Comparison of ENCODE assay signal across 16 cellular contexts in genomic region chr10:104316321-104317099, GRCh38. TPM values are rescaled to one million over a fixed set of nuclear protein-coding genes. Genes with fewer than 3 reads are reported as not detected.
DNase-seq lines count a peak whose midpoint lies in the region; ATAC-seq and TF ChIP-seq lines count a peak whose summit lies in the region.
"Had no signal": no experiment of that assay in that cellular context is flagged by ENCODE, and none has a peak within 500 bp of the region (broad histone marks: within the 10 kb centered on the region; RNA-seq: fewer than 3 reads in every experiment).

No MANE protein-coding gene starts in this region.

- peaks cover 0 to 44% (median 14%) of the 10 kb centered on the region in 3 experiments for H3K36me3 ChIP-seq in naive thymus-derived CD4-positive, alpha-beta T cell (ENCODE audit: control insufficient read depth in 2 of 3, insufficient read depth in 3 of 3, low read length in 3 of 3)
- peaks cover 19 to 48% (median 41%) of the 10 kb centered on the region in 4 donors for H3K36me3 ChIP-seq in upper lobe of left lung

- intact Hi-C loops in right cardiac atrium (cut with DNase I) (no loop called here), left cardiac atrium (cut with DNase I) (no loop called here)
- intact Hi-C loops in naive thymus-derived CD4-positive, alpha-beta T cell (cut with micrococcal nuclease): no loop called here

- H3K9me3 Mint-ChIP-seq in chondrocyte (ENCODE audit: low read depth): no peaks in the 10 kb centered on the region
- H3K9me3 Mint-ChIP-seq in naive thymus-derived CD4-positive, alpha-beta T cell: peaks cover 0 to 1% (median 0%) of the 10 kb centered on the region in 11 donors

- H3K9me3 ChIP-seq in right cardiac atrium (ENCODE audit: control insufficient read depth, low read length) (no peaks in the 10 kb centered on the region), upper lobe of left lung (no peaks in the 10 kb centered on the region)
- no peaks in the 10 kb centered on the region for H3K9me3 ChIP-seq in naive thymus-derived CD4-positive, alpha-beta T cell (ENCODE audit: control insufficient read depth in 2 of 3, low read length in 3 of 3)
- H3K9me3 ChIP-seq: Caco-2, thoracic aorta had no signal

- no peak for ATAC-seq in right cardiac atrium
- ATAC-seq in left cardiac atrium: no peak
- no peak for ATAC-seq in naive thymus-derived CD4-positive, alpha-beta T cell
- ATAC-seq in upper lobe of left lung (ENCODE audit: low FRiP score in 2 of 2): no peak

- H3K4me1 ChIP-seq in right cardiac atrium (ENCODE audit: control insufficient read depth, insufficient read depth, low read length) (peaks cover 43% of the 10 kb centered on the region), upper lobe of left lung (peaks cover 52 to 83% (median 63%) of the 10 kb centered on the region in 4 donors)
- H3K4me1 ChIP-seq in naive thymus-derived CD4-positive, alpha-beta T cell (ENCODE audit: control insufficient read depth in 2 of 2, insufficient read depth in 2 of 2, low read length in 2 of 2): peaks cover 9 to 39% of the 10 kb centered on the region in 2 donors
- H3K4me1 ChIP-seq: Caco-2, parathyroid adenoma had no signal

- peak overlapping the region; percentile 59 for H3K27ac Mint-ChIP-seq in chondrocyte (ENCODE audit: unreplicated experiment)
- peak overlapping the region in 5 of 9 donors; percentile 12 to 34 (median 30) for H3K27ac Mint-ChIP-seq in naive thymus-derived CD4-positive, alpha-beta T cell

- H3K27me3 Mint-ChIP-seq in chondrocyte (ENCODE audit: low read depth): no peaks in the 10 kb centered on the region
- no peaks in the 10 kb centered on the region for H3K27me3 Mint-ChIP-seq in naive thymus-derived CD4-positive, alpha-beta T cell

- DNase-seq in right cardiac atrium: no peak
- no peak for DNase-seq in left cardiac atrium
- no peak for DNase-seq in chondrocyte (ENCODE audit: low spot score)
- DNase-seq in naive thymus-derived CD4-positive, alpha-beta T cell: no peak
- no peak for DNase-seq in upper lobe of left lung
- DNase-seq in RKO (ENCODE audit: low spot score): no peak
- DNase-seq in stimulated activated naive CD4-positive, alpha-beta T cell treated with Interleukin-2 at 50 U/mL for 16 hours (lab: John Stamatoyannopoulos, UW): no peak
- DNase-seq in SKM-1 treated with dmso at 0.1 percent for 144 hours (lab: John Stamatoyannopoulos, UW; ENCODE audit: unreplicated experiment): no peak
- DNase-seq: activated naive CD4-positive, alpha-beta T cell treated with Interleukin-2 at 50 U/mL for 16 hours; Caco-2; GDM1; NCI-H1105 treated with DMSO at 0.1 percent for 48 hours; NCI-H2227 treated with DMSO at 0.1 percent for 48 hours had no signal

- TF ChIP-seq EP300 in upper lobe of left lung (IDR thresholded peaks at IDR 0.05): no peak

- peaks cover 50% of the 10 kb centered on the region for H3K4me1 Mint-ChIP-seq in chondrocyte (ENCODE audit: low read depth)
- H3K4me1 Mint-ChIP-seq in naive thymus-derived CD4-positive, alpha-beta T cell: peaks cover 43 to 65% (median 56%) of the 10 kb centered on the region in 7 donors

- POLR2A ChIA-PET in naive thymus-derived CD4-positive, alpha-beta T cell (lab: Charles Lee): interaction anchor here (1.1 kb wide), 1 partner anchor 11 kb away, joined by 3 read pairs; no protein-coding TSS in a partner anchor

- CTCF ChIA-PET in naive thymus-derived CD4-positive, alpha-beta T cell (lab: Charles Lee): interaction anchor here (0.6 to 1.7 kb wide), 5 partner anchors 10 to 37 kb away, joined by 3 to 9 read pairs (median 3); partner anchors contain the start of genes CFAP58 and ITPRIP

- H3K36me3 Mint-ChIP-seq in chondrocyte (ENCODE audit: low read depth): peaks cover 12% of the 10 kb centered on the region
- H3K36me3 Mint-ChIP-seq in naive thymus-derived CD4-positive, alpha-beta T cell: peaks cover 0 to 30% (median 4%) of the 10 kb centered on the region in 5 donors

- TF ChIP-seq CTCF in chondrocyte (IDR thresholded peaks at IDR 0.05) (no peak), upper lobe of left lung (IDR thresholded peaks at IDR 0.05) (no peak)

- H3K27me3 ChIP-seq in right cardiac atrium (ENCODE audit: control insufficient read depth, insufficient read depth) (no peaks in the 10 kb centered on the region), upper lobe of left lung (no peaks in the 10 kb centered on the region)
- H3K27me3 ChIP-seq in naive thymus-derived CD4-positive, alpha-beta T cell (ENCODE audit: control insufficient read depth in 2 of 2, insufficient read depth in 2 of 2, low read length in 2 of 2): no peaks in the 10 kb centered on the region

- WGBS in right cardiac atrium: 85% methylated on average over 9 of the region's 9 CpGs
- WGBS in upper lobe of left lung, 2 donors: 88 to 93% methylated on average over 9 of the region's 9 CpGs

- H3K4me3 Mint-ChIP-seq in chondrocyte (ENCODE audit: unreplicated experiment): no peak overlapping the region
- no peak overlapping the region for H3K4me3 Mint-ChIP-seq in naive thymus-derived CD4-positive, alpha-beta T cell

- no peak overlapping the region for H3K4me3 ChIP-seq in right cardiac atrium (ENCODE audit: low read length)
- H3K4me3 ChIP-seq in naive thymus-derived CD4-positive, alpha-beta T cell (ENCODE audit: low read length): no peak overlapping the region
- no peak overlapping the region for H3K4me3 ChIP-seq in upper lobe of left lung
- H3K4me3 ChIP-seq: thoracic aorta had no signal

- no peak for TF ChIP-seq POLR2A in upper lobe of left lung (IDR thresholded peaks at IDR 0.05)

- H3K27ac ChIP-seq in right cardiac atrium (ENCODE audit: low read length) (peak overlapping the region; percentile 11), upper lobe of left lung (peak overlapping the region in 3 of 4 donors; percentile 40 to 50 (median 46))
- H3K27ac ChIP-seq in naive thymus-derived CD4-positive, alpha-beta T cell (ENCODE audit: low read depth, low read length): no peak overlapping the region
- H3K27ac ChIP-seq: parathyroid adenoma, VCaP had no signal

RNA-seq across cellular contexts. Expression of gene ITPRIP, which starts 21.8 kb away (rescaled TPM):
- total RNA-seq in right cardiac atrium: 10 to 100 TPM; 29.1 to 83.3 (median 41.9) TPM
- 44.8 TPM for polyA plus RNA-seq in right cardiac atrium
- total RNA-seq in left cardiac atrium: 10 to 100 TPM; 45.4 to 90.7 TPM
- 10.3 to 14.5 TPM (median 14.1 TPM) in 3 replicates for total RNA-seq in chondrocyte
- total RNA-seq in naive thymus-derived CD4-positive, alpha-beta T cell: 100 to 1,000 TPM in 1 of 5 experiments, 10 to 100 TPM in 4; 20.0 to 129 (median 27.8) TPM
- polyA plus RNA-seq in naive thymus-derived CD4-positive, alpha-beta T cell: 10 to 100 TPM; 17.8 to 18.0 TPM
- 10 to 100 TPM; 28.3 to 86.2 (median 34.4) TPM for total RNA-seq in upper lobe of left lung

RNA-seq across cellular contexts. Expression of gene CFAP58, which starts 37.1 kb away (rescaled TPM):
- total RNA-seq in right cardiac atrium (1 to 10 TPM; 2.9 to 5.4 (median 3.4) TPM), left cardiac atrium (1 to 10 TPM; 2.4 to 3.8 TPM), chondrocyte (0.13 to 0.27 TPM (median 0.15 TPM) in 3 replicates), upper lobe of left lung (10 to 100 TPM in 1 of 6 donors, 1 to 10 TPM in 3, under 1 TPM in 2; 0.14 to 11.0 (median 1.0) TPM)
- 2.9 TPM for polyA plus RNA-seq in right cardiac atrium
- total RNA-seq in naive thymus-derived CD4-positive, alpha-beta T cell: under 1 TPM in 1 of 5 experiments, not detected in 4; 0.17 TPM
- not detected for polyA plus RNA-seq in naive thymus-derived CD4-positive, alpha-beta T cell
- total RNA-seq: Caco-2 had no signal

RNA-seq across cellular contexts. Expression of gene GSTO2, which starts 47.5 kb away (rescaled TPM):
- total RNA-seq in right cardiac atrium (1 to 10 TPM in 1 of 4 donors, under 1 TPM in 3; 0.37 to 1.1 (median 0.72) TPM), left cardiac atrium (under 1 TPM; 0.82 to 0.92 TPM), chondrocyte (0.28 to 0.73 TPM (median 0.32 TPM) in 3 replicates), upper lobe of left lung (10 to 100 TPM in 1 of 6 donors, 1 to 10 TPM in 5; 2.8 to 11.2 (median 7.8) TPM)
- polyA plus RNA-seq in right cardiac atrium: 0.43 TPM
- 1 to 10 TPM; 1.1 to 2.5 (median 1.4) TPM for total RNA-seq in naive thymus-derived CD4-positive, alpha-beta T cell
- polyA plus RNA-seq in naive thymus-derived CD4-positive, alpha-beta T cell: 1 to 10 TPM; 1.0 to 1.3 TPM
